13 cellular contexts compared by ENCODE assay signal in genomic region chr11:128398517-128399152, GRCh38.
DNase-seq lines count a peak whose midpoint lies in the region; ATAC-seq and TF ChIP-seq lines count a peak whose summit lies in the region.
"Had no signal": no experiment of that assay in that cellular context is flagged by ENCODE, and none has a peak within 500 bp of the region (broad histone marks: within the 10 kb centered on the region; RNA-seq: fewer than 3 reads in every experiment).

No MANE protein-coding gene starts in this region.

- POLR2A ChIA-PET in IMR-90 (lab: Charles Lee; ENCODE audit: unreplicated experiment) = no interaction called here

- WGBS in IMR-90 (ENCODE audit: extremely low coverage in 2 of 2, insufficient read length in 1 of 2), 2 experiments = no CpG with 5 or more reads among the region's 2 CpGs
- 94% methylated on average over 2 of the region's 2 CpGs for WGBS in hepatocyte (ENCODE audit: low lambda C conversion rate, missing lambda C conversion rate)
- WGBS in lower leg skin, 2 donors = 94 to 100% methylated on average over 2 of the region's 2 CpGs

- no peak overlapping the region for H4K91ac ChIP-seq in IMR-90 (ENCODE audit: insufficient read depth, low read depth, low read length)

- H2BK20ac ChIP-seq in IMR-90 (ENCODE audit: low read depth, low read length) = no peak overlapping the region

- H2AK5ac ChIP-seq in IMR-90 (ENCODE audit: low read depth, low read length) = no peak overlapping the region

- no peaks in the 10 kb centered on the region for H3K36me3 Mint-ChIP-seq in activated naive CD4-positive, alpha-beta T cell treated with anti-CD3 and anti-CD28 coated beads for 36 hours (ENCODE audit: low read depth)

- no peak overlapping the region for H4K8ac ChIP-seq in IMR-90 (ENCODE audit: low read depth in 2 of 2, low read length in 2 of 2)

- H3K4me1 Mint-ChIP-seq in activated naive CD4-positive, alpha-beta T cell treated with anti-CD3 and anti-CD28 coated beads for 36 hours (ENCODE audit: low read depth) = peaks cover 31% of the 10 kb centered on the region

- H3K9me3 ChIP-seq in IMR-90 (ENCODE audit: control insufficient read depth, insufficient read depth, low read length) (no peaks in the 10 kb centered on the region), hepatocyte (ENCODE audit: low read depth) (no peaks in the 10 kb centered on the region), upper lobe of right lung (no peaks in the 10 kb centered on the region)

- no peak overlapping the region for H2AK9ac ChIP-seq in IMR-90 (replicated peaks; ENCODE audit: low read depth, low read length, poor library complexity)

- H3K4me2 ChIP-seq in IMR-90 (ENCODE audit: low read depth, low read length) (no peak overlapping the region), hepatocyte (no peak overlapping the region)

- no peak for TF ChIP-seq POLR2A in IMR-90 (IDR thresholded peaks at IDR 0.05; ENCODE audit: low read depth, low read length)
- TF ChIP-seq POLR2A in lower leg skin (IDR thresholded peaks at IDR 0.05) = no peak

- no peak overlapping the region for H3K56ac ChIP-seq in IMR-90 (ENCODE audit: extremely low read depth, insufficient read depth, low read length)

- H3K9me3 Mint-ChIP-seq in activated naive CD4-positive, alpha-beta T cell treated with anti-CD3 and anti-CD28 coated beads for 36 hours = no peaks in the 10 kb centered on the region

- no peak overlapping the region for H2AFZ ChIP-seq in IMR-90 (replicated peaks; ENCODE audit: low read length, poor library complexity)
- H2AFZ ChIP-seq in hepatocyte = no peak overlapping the region

- dilution Hi-C loops in IMR-90 (cut with HindIII; ENCODE audit: low sequenced_read_pairs, unreplicated experiment) = no loop called here

- no peak for DNase-seq in IMR-90
- no peak for DNase-seq in hepatocyte (ENCODE audit: low spot score)
- no peak for DNase-seq in stimulated activated CD4-positive, alpha-beta T cell treated with anti-CD3 and anti-CD28 coated beads, Interleukin-2, amount 100 ng/mL, for 48 hours
- no peak for DNase-seq in upper lobe of right lung
- no peak for DNase-seq in activated naive CD4-positive, alpha-beta T cell treated with anti-CD3 and anti-CD28 coated beads for 36 hours
- no peak for DNase-seq in lower leg skin (ENCODE audit: low spot score in 2 of 2)
- DNase-seq: amniotic stem cell, Calu3, NCI-H2171, Right ventricle myocardium superior had no signal

- no peaks in the 10 kb centered on the region for H4K20me1 ChIP-seq in IMR-90 (ENCODE audit: insufficient read depth, low read length)
- no peaks in the 10 kb centered on the region for H4K20me1 ChIP-seq in hepatocyte (ENCODE audit: insufficient read depth, poor library complexity, severe bottlenecking)

- H3K27me3 ChIP-seq in IMR-90 (ENCODE audit: control insufficient read depth, insufficient read depth, low read length) (no peaks in the 10 kb centered on the region), hepatocyte (no peaks in the 10 kb centered on the region), upper lobe of right lung (no peaks in the 10 kb centered on the region)

- H3K14ac ChIP-seq in IMR-90 (replicated peaks; ENCODE audit: low read depth, low read length) = no peak overlapping the region

- no peak overlapping the region for H3K9ac ChIP-seq in IMR-90 (ENCODE audit: low read depth, low read length)

- peak overlapping the region; percentile 18; the same call in 1 of the 2 replicates for H3K18ac ChIP-seq in IMR-90 (ENCODE audit: low read depth, low read length)

- H3K9me2 ChIP-seq in hepatocyte (replicated peaks; ENCODE audit: insufficient read depth) = no peaks in the 10 kb centered on the region

- no peak overlapping the region for H3K4me3 Mint-ChIP-seq in activated naive CD4-positive, alpha-beta T cell treated with anti-CD3 and anti-CD28 coated beads for 36 hours

- no peaks in the 10 kb centered on the region for H3K79me2 ChIP-seq in hepatocyte

- ATAC-seq in GM18502 (IDR thresholded peaks at IDR 0.05; ENCODE audit: poor library complexity, unreplicated experiment) = peak; percentile 50
- ATAC-seq in GM21717 (IDR thresholded peaks at IDR 0.05; ENCODE audit: unreplicated experiment) = peak; percentile 44
- no peak for ATAC-seq in IMR-90 (ENCODE audit: low read depth)
- no peak for ATAC-seq in upper lobe of right lung

- in situ Hi-C loops in IMR-90 (cut with MboI; ENCODE audit: low sequenced_read_pairs) = no loop called here

- H3K36me3 ChIP-seq in IMR-90 (ENCODE audit: control insufficient read depth, insufficient read depth, low read length) (no peaks in the 10 kb centered on the region), hepatocyte (replicated peaks; ENCODE audit: insufficient read depth, low read depth) (no peaks in the 10 kb centered on the region), upper lobe of right lung (no peaks in the 10 kb centered on the region)

- H3K27ac ChIP-seq in IMR-90 (ENCODE audit: insufficient read depth, low read length) (no peak overlapping the region), hepatocyte (peak overlapping the region; percentile 31), upper lobe of right lung (no peak overlapping the region)

- no peaks in the 10 kb centered on the region for H3K27me3 Mint-ChIP-seq in activated naive CD4-positive, alpha-beta T cell treated with anti-CD3 and anti-CD28 coated beads for 36 hours (ENCODE audit: low read depth)

- H3K27ac Mint-ChIP-seq in activated naive CD4-positive, alpha-beta T cell treated with anti-CD3 and anti-CD28 coated beads for 36 hours = no peak overlapping the region

- H2BK5ac ChIP-seq in IMR-90 (ENCODE audit: low read depth, low read length, poor library complexity, severe bottlenecking) = peak overlapping the region; percentile 9

- 0 out of 2 replicates have a peak overlapping the region, but pooled peaks have one; percentile 30 for H3K4ac ChIP-seq in IMR-90 (ENCODE audit: low read depth, low read length)

- TF ChIP-seq CTCF in IMR-90 (conservative IDR thresholded peaks at IDR 0.05; ENCODE audit: low read depth, low read length) = no peak
- TF ChIP-seq CTCF in hepatocyte (IDR thresholded peaks at IDR 0.05; ENCODE audit: poor library complexity) = no peak
- TF ChIP-seq CTCF in upper lobe of right lung (IDR thresholded peaks at IDR 0.05) = no peak
- TF ChIP-seq CTCF in lower leg skin (IDR thresholded peaks at IDR 0.05) = no peak

- H2BK15ac ChIP-seq in IMR-90 (ENCODE audit: low read depth, low read length) = no peak overlapping the region

- H3K4me1 ChIP-seq in IMR-90 (ENCODE audit: control insufficient read depth, insufficient read depth, low read length) (peaks cover 5% of the 10 kb centered on the region), hepatocyte (ENCODE audit: insufficient read depth) (peaks cover 29% of the 10 kb centered on the region), upper lobe of right lung (no peaks in the 10 kb centered on the region)

- CTCF ChIA-PET in IMR-90 (lab: Yijun Ruan, JAX) = interaction anchor here (0.6 kb wide), 2 partner anchors 65 to 333 kb away, joined by 3 to 8 read pairs; no protein-coding TSS in a partner anchor
- CTCF ChIA-PET in activated naive CD4-positive, alpha-beta T cell treated with anti-CD3 and anti-CD28 coated beads for 36 hours (lab: Charles Lee) = interaction anchor here (0.7 to 1.0 kb wide), 2 partner anchors 22 to 232 kb away, joined by 3 read pairs; no protein-coding TSS in a partner anchor

- BruUV-seq in IMR-90 (replicated peaks; lab: Mats Ljungman, UMichigan) = no TSS peak

- no peaks in the 10 kb centered on the region for H3K79me1 ChIP-seq in IMR-90 (ENCODE audit: low read depth in 1 of 2, low read length in 2 of 2)

- TF ChIP-seq RAD21 in IMR-90 (IDR thresholded peaks at IDR 0.05; ENCODE audit: low read length) = no peak

- no peak overlapping the region for H2BK120ac ChIP-seq in IMR-90 (ENCODE audit: low read depth, low read length)

- H3K4me3 ChIP-seq in IMR-90 (ENCODE audit: insufficient read depth, low read depth, low read length) = no peak overlapping the region
- no peak overlapping the region for H3K4me3 ChIP-seq in hepatocyte
- H3K4me3 ChIP-seq in upper lobe of right lung = no peak overlapping the region
- no peak overlapping the region for H3K4me3 ChIP-seq in lower leg skin (ENCODE audit: low read depth, poor library complexity, severe bottlenecking)
- H3K4me3 ChIP-seq: skin epidermis had no signal

- no peak overlapping the region for H4K5ac ChIP-seq in IMR-90 (ENCODE audit: low read depth, low read length)

- H3K23ac ChIP-seq in IMR-90 (ENCODE audit: low read depth, low read length) = no peak overlapping the region

- peaks cover 4% of the 10 kb centered on the region; the same call in 1 of the 2 replicates for H3K9me1 ChIP-seq in IMR-90 (ENCODE audit: insufficient read depth, low read length)

- intact Hi-C loops in IMR-90 (cut with micrococcal nuclease) (no loop called here), upper lobe of right lung (cut with DNase I) (no loop called here), lower leg skin (cut with DNase I; ENCODE audit: low total_unique reads) (no loop called here)
- intact Hi-C loops in activated naive CD4-positive, alpha-beta T cell treated with anti-CD3 and anti-CD28 coated beads for 36 hours (cut with micrococcal nuclease) = loop anchor here (2.0 kb wide), 1 partner anchor 20 kb away; no protein-coding TSS in a partner anchor

TF ChIP-seq in IMR-90, 13 proteins besides CTCF, POLR2A, EP300 and RAD21 (continues in another document):
- TF ChIP-seq MAFK (IDR thresholded peaks at IDR 0.05; ENCODE audit: low read depth, low read length) (no peak), BHLHE40 (IDR thresholded peaks at IDR 0.05; ENCODE audit: low read depth, low read length) (no peak), CHD1 (IDR thresholded peaks at IDR 0.05; ENCODE audit: low read depth, low read length) (no peak), MXI1 (IDR thresholded peaks at IDR 0.05; ENCODE audit: borderline replicate concordance, low read depth, low read length) (no peak), MAZ (IDR thresholded peaks at IDR 0.05; ENCODE audit: borderline replicate concordance, low read depth, low read length) (no peak), CEBPB (IDR thresholded peaks at IDR 0.05; ENCODE audit: low read depth, low read length) (no peak), SMC3 (IDR thresholded peaks at IDR 0.05; ENCODE audit: low read depth, low read length) (no peak)
- TF ChIP-seq, protein P1, sequence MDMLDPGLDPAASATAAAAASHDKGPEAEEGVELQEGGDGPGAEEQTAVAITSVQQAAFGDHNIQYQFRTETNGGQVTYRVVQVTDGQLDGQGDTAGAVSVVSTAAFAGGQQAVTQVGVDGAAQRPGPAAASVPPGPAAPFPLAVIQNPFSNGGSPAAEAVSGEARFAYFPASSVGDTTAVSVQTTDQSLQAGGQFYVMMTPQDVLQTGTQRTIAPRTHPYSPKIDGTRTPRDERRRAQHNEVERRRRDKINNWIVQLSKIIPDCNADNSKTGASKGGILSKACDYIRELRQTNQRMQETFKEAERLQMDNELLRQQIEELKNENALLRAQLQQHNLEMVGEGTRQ (IDR thresholded peaks at IDR 0.05; ENCODE audit: low read depth, low read length) = no peak

Comparison
In these comparisons a context has a peak if more than half of its experiments do, and no peak if none do; other contexts are left out.
1. ATAC-seq: peak in GM18502 (single experiment) and GM21717 (single experiment); none in IMR-90 (single experiment) and upper lobe of right lung (single experiment).